8 cellular contexts compared by ENCODE assay signal in the genomic region with DNA sequence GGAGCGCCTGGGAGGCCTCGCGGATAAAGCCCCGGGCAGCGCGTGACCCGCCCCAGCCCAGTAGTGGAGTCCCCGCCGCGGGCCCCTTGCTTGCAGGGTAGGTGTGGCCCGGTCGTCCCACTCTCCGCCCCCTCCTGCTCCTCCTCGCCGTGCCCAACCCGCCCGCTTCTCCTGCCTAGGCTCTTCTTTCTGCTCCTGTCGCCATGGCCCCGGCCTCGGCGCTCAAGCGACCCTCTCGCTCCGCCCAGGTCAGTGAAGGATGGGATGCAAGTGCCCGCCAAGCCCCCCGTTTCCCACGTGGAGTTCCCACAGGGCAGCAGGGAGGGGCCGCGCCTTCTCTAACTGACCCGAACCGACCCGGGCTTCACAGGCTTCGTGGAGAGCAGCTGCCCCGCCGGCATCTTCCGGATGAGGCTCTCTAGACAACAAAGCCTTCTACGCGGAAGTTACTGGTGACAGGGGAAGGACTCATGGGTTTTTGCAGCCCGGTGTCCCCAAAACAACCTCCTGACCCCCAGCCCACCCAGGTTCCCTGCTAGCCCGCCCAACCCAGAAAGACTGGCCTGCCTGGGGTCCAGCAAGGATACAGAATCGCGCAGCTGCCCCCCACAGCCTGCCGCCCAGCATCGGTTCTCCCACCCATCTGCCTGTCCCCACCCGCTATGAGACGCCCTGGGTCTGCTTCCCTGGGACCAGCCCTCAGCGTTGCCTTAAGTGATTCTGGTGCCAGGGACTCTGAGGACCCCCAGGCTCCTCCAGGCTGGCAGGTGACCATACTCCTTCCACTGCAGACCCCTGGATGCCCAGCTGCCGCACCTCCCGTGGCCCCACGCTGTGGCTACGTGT. TPM values are rescaled to one million over a fixed set of nuclear protein-coding genes. Genes with fewer than 3 reads are reported as not detected.
A peak's percentile ranks its signal among the peaks of the same experiment; 100 is the strongest.
DNase-seq lines count a peak whose midpoint lies in the region; ATAC-seq lines count a peak whose summit lies in the region.

No MANE protein-coding gene starts in this region.

- CTCF ChIA-PET in activated CD4-positive, alpha-beta T cell treated with anti-CD3 and anti-CD28 coated beads, Interleukin-2, amount 10 ng/mL, durations not matched to agents 7 days and 5 days (lab: Charles Lee) = interaction anchor here (0.7 kb wide), 1 partner anchor 483 kb away, joined by 4 read pairs; no protein-coding TSS in a partner anchor

- no peaks in the 10 kb centered on the region for H3K9me3 Mint-ChIP-seq in activated CD4-positive, alpha-beta T cell treated with anti-CD3 and anti-CD28 coated beads, Interleukin-2, amount 10 ng/mL, durations not matched to agents 7 days and 5 days
- no peaks in the 10 kb centered on the region for H3K9me3 Mint-ChIP-seq in stimulated activated memory B cell treated with anti-CD40 and anti-IgM and Interleukin-4, amounts not matched to agents 10 μg/mL and 1 μg/mL and 100 μg/mL, for 72 hours

- H3K4me3 Mint-ChIP-seq in activated CD4-positive, alpha-beta T cell treated with anti-CD3 and anti-CD28 coated beads, Interleukin-2, amount 10 ng/mL, durations not matched to agents 7 days and 5 days = peak overlapping the region; percentile 87
- peak overlapping the region; percentile 98 for H3K4me3 Mint-ChIP-seq in stimulated activated memory B cell treated with anti-CD40 and anti-IgM and Interleukin-4, amounts not matched to agents 10 μg/mL and 1 μg/mL and 100 μg/mL, for 72 hours

- peaks cover 22% of the 10 kb centered on the region for H3K4me1 Mint-ChIP-seq in activated CD4-positive, alpha-beta T cell treated with anti-CD3 and anti-CD28 coated beads, Interleukin-2, amount 10 ng/mL, durations not matched to agents 7 days and 5 days
- H3K4me1 Mint-ChIP-seq in stimulated activated memory B cell treated with anti-CD40 and anti-IgM and Interleukin-4, amounts not matched to agents 10 μg/mL and 1 μg/mL and 100 μg/mL, for 72 hours = peaks cover 21% of the 10 kb centered on the region

- peaks cover 0 to 5% of the 10 kb centered on the region in 2 donors for H3K4me1 ChIP-seq in muscle layer of duodenum (ENCODE audit: control insufficient read depth in 1 of 2, insufficient read depth in 2 of 2, low read length in 2 of 2)

- no peaks in the 10 kb centered on the region for H3K36me3 ChIP-seq in muscle layer of duodenum (ENCODE audit: control insufficient read depth in 1 of 2, insufficient read depth in 2 of 2, low read length in 2 of 2)

- H3K36me3 Mint-ChIP-seq in activated CD4-positive, alpha-beta T cell treated with anti-CD3 and anti-CD28 coated beads, Interleukin-2, amount 10 ng/mL, durations not matched to agents 7 days and 5 days (ENCODE audit: low read depth) = peaks cover 2% of the 10 kb centered on the region
- peaks cover under 1% of the 10 kb centered on the region for H3K36me3 Mint-ChIP-seq in stimulated activated memory B cell treated with anti-CD40 and anti-IgM and Interleukin-4, amounts not matched to agents 10 μg/mL and 1 μg/mL and 100 μg/mL, for 72 hours

- DNase-seq in Right ventricle myocardium inferior (ENCODE audit: missing footprints) (peak; percentile 85), cardiac septum (ENCODE audit: low spot score) (no peak), HPDE6-E6E7 (ENCODE audit: extremely low spot score) (no peak)
- peak; percentile 64 for DNase-seq in activated CD4-positive, alpha-beta T cell treated with anti-CD3 and anti-CD28 coated beads, Interleukin-2, amount 10 ng/mL, durations not matched to agents 7 days and 5 days
- peak; percentile 44 for DNase-seq in effector CD8-positive, alpha-beta T cell (lab: John Stamatoyannopoulos, UW)

- ATAC-seq in Right ventricle myocardium inferior (peak; percentile 85), HG03354 (IDR thresholded peaks at IDR 0.05; ENCODE audit: poor library complexity, severe bottlenecking, unreplicated experiment) (peak; percentile 77)
- ATAC-seq in stimulated activated memory B cell treated with anti-CD40 and anti-IgM and Interleukin-4, amounts not matched to agents 10 μg/mL and 1 μg/mL and 100 μg/mL, for 72 hours = peak; percentile 87

- H3K27me3 ChIP-seq in muscle layer of duodenum (ENCODE audit: low read depth, low read length) = no peaks in the 10 kb centered on the region

- H3K27ac ChIP-seq in muscle layer of duodenum (ENCODE audit: low read length) = no peak overlapping the region

- H3K27ac Mint-ChIP-seq in activated CD4-positive, alpha-beta T cell treated with anti-CD3 and anti-CD28 coated beads, Interleukin-2, amount 10 ng/mL, durations not matched to agents 7 days and 5 days = peak overlapping the region; percentile 96
- H3K27ac Mint-ChIP-seq in stimulated activated memory B cell treated with anti-CD40 and anti-IgM and Interleukin-4, amounts not matched to agents 10 μg/mL and 1 μg/mL and 100 μg/mL, for 72 hours = peak overlapping the region; percentile 93

- intact Hi-C loops in Right ventricle myocardium inferior (cut with DNase I) (no loop called here), cardiac septum (cut with DNase I) (loop anchor here (10.0 kb wide), 2 partner anchors 884 to 1484 kb away; no protein-coding TSS in a partner anchor)

- no peaks in the 10 kb centered on the region for H3K27me3 Mint-ChIP-seq in activated CD4-positive, alpha-beta T cell treated with anti-CD3 and anti-CD28 coated beads, Interleukin-2, amount 10 ng/mL, durations not matched to agents 7 days and 5 days
- H3K27me3 Mint-ChIP-seq in stimulated activated memory B cell treated with anti-CD40 and anti-IgM and Interleukin-4, amounts not matched to agents 10 μg/mL and 1 μg/mL and 100 μg/mL, for 72 hours = peaks cover 8% of the 10 kb centered on the region

- POLR2A ChIA-PET in activated CD4-positive, alpha-beta T cell treated with anti-CD3 and anti-CD28 coated beads, Interleukin-2, amount 10 ng/mL, durations not matched to agents 7 days and 5 days (lab: Charles Lee) = no interaction called here

- peak overlapping the region; percentile 44 to 72 for H3K4me3 ChIP-seq in muscle layer of duodenum (ENCODE audit: low read depth in 1 of 2, low read length in 2 of 2)

- no peaks in the 10 kb centered on the region for H3K9me3 ChIP-seq in muscle layer of duodenum (ENCODE audit: control insufficient read depth in 1 of 2, low read length in 2 of 2)

RNA-seq across cellular contexts. Expression of a gene that starts 32.9 kb away (rescaled TPM):
- 2.7 TPM for total RNA-seq in Right ventricle myocardium inferior
- 7.5 TPM for total RNA-seq in cardiac septum
- total RNA-seq in activated CD4-positive, alpha-beta T cell treated with anti-CD3 and anti-CD28 coated beads, Interleukin-2, amount 10 ng/mL, durations not matched to agents 7 days and 5 days = 10 to 100 TPM; 24.8 to 24.9 TPM

Comparison
In these comparisons a context has a peak if more than half of its experiments do, and no peak if none do; other contexts are left out.
1. DNase-seq: peak in Right ventricle myocardium inferior (single experiment), activated CD4-positive, alpha-beta T cell treated with anti-CD3 and anti-CD28 coated beads, Interleukin-2, amount 10 ng/mL, durations not matched to agents 7 days and 5 days (single experiment) and effector CD8-positive, alpha-beta T cell (single experiment); none in cardiac septum (single experiment) and HPDE6-E6E7 (single experiment).
2. Peak in every context shown above with its lines, with median percentiles within 50 percentile points of each other: ATAC-seq.